In the genomic region with DNA sequence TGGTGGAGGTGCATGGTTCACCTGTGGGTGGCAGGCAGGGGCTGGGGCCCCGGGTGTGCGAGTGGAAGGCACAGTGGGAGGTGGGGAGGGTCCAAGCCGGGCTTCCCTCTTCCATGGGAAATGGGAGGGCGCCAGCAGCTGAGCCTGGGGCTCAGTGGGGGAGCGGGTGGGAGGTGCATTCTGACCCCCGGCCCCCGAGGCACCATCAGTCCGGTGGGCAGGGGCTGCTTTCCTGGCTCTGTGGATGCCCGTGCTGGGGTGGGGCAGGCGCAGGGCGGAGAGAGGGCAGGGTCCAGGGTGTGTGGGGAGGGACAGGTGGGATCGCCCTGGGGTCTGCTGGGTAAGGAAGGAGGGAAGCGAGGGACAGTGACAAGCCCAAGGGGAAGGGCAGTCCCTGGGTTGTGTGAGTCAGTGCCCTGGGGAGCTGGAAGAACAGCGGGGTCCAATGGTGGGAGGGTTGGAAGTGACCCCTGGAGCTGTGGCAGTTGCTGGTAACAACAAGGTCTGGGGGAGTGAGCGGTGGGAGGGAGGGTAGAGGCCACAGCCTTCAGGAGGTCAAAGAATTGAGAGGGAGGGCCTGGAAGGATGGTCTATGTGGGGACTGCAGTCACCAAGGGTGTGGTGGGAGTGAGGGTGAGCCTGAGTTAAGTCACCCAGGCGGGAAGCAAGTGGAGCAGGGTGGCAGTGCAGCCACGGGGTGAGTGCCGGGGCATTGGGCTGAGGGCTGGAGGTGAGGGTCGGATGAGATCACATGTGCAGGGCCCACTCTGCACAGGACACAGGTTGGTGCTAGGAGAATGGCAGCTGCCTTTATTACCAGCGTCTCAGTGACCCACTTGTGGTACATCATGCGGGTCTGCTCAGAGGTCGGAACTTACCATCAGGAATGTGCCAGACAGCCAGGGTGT, we compare ENCODE assay signal across 22 cellular contexts. TPM values are rescaled to one million over a fixed set of nuclear protein-coding genes. Genes with fewer than 3 reads are reported as not detected.
DNase-seq lines count a peak whose midpoint lies in the region; ATAC-seq, FAIRE-seq and TF ChIP-seq lines count a peak whose summit lies in the region.
"Had no signal": no experiment of that assay in that cellular context is flagged by ENCODE, and none has a peak within 500 bp of the region (broad histone marks: within the 10 kb centered on the region; RNA-seq: fewer than 3 reads in every experiment).

No MANE protein-coding gene starts in this region.

- FAIRE-seq in K562 (lab: Jason Lieb, UNC), result no peak
- FAIRE-seq: GM12892, HTR-8/SVneo had no signal

- H4K20me1 ChIP-seq in K562 (replicated peaks; ENCODE audit: control insufficient read depth, insufficient read depth, low read length), result no peaks in the 10 kb centered on the region; the same call in 1 of the 2 replicates
- H4K20me1 ChIP-seq in osteoblast (ENCODE audit: insufficient read depth, low read length), result no peaks in the 10 kb centered on the region

- peak; percentile 72 for DNase-seq in cardiac septum (ENCODE audit: low spot score)
- DNase-seq in right atrium auricular region (ENCODE audit: low spot score), result no peak
- no peak for DNase-seq in K562 (ENCODE audit: extremely low read depth in 1 of 4, low spot score in 3 of 4)
- peak; percentile 78 for DNase-seq in osteoblast (ENCODE audit: insufficient read length, low spot score, missing footprints)
- no peak for DNase-seq in activated gamma-delta T cell treated with Interleukin-2 at 50 U/mL for 16 hours
- DNase-seq in ACHN, result no peak
- no peak for DNase-seq in amniotic stem cell (lab: John Stamatoyannopoulos, UW)
- DNase-seq: CD4-positive, CD25-positive, alpha-beta regulatory T cell; DMS153; DND-41; NCI-H1048; NCI-H1417; NCI-H1694; NCI-H2029 treated with DMSO at 0.1 percent for 48 hours; NCI-H226; NCI-H510A treated with DMSO at 0.1 percent for 48 hours; NCI-H748 treated with DMSO at 0.1 percent for 48 hours; SK-N-SH had no signal

- no peak overlapping the region for H3K4me2 ChIP-seq in K562 (ENCODE audit: insufficient read depth, low read length)
- no peak overlapping the region for H3K4me2 ChIP-seq in osteoblast (ENCODE audit: insufficient read depth, low read length)
- H3K4me2 ChIP-seq: BLaER1, KMS-11, SK-N-SH had no signal

- no peaks in the 10 kb centered on the region for H3K4me1 ChIP-seq in right atrium auricular region
- peaks cover 0 to 31% of the 10 kb centered on the region in 2 experiments; a peak in 1 of 5 replicates for H3K4me1 ChIP-seq in K562 (replicated peaks in 1 of 2; ENCODE audit: control insufficient read depth in 2 of 2, insufficient read depth in 2 of 2, low read length in 2 of 2)
- H3K4me1 ChIP-seq in osteoblast (ENCODE audit: insufficient read depth, low read length), result no peaks in the 10 kb centered on the region

- TF ChIP-seq CTCF in right atrium auricular region (IDR thresholded peaks at IDR 0.05), result no peak
- TF ChIP-seq CTCF in K562 (IDR thresholded peaks at IDR 0.05 in 2 of 3, conservative IDR thresholded peaks at IDR 0.05 in 1 of 3; ENCODE audit: insufficient read depth in 2 of 3, low read depth in 1 of 3, low read length in 3 of 3), result no peak
- no peak for TF ChIP-seq CTCF in osteoblast (IDR thresholded peaks at IDR 0.05; ENCODE audit: extremely low read depth, low read depth, low read length)

- no peak for TF ChIP-seq POLR2A in K562 (conservative IDR thresholded peaks at IDR 0.05)

- H3K27me3 ChIP-seq in right atrium auricular region (no peaks in the 10 kb centered on the region), K562 (ENCODE audit: control insufficient read depth in 2 of 2, insufficient read depth in 2 of 2, low read length in 2 of 2) (peaks cover 48 to 78% of the 10 kb centered on the region in 2 experiments), osteoblast (ENCODE audit: insufficient read depth, low read length) (peaks cover 55% of the 10 kb centered on the region)
- H3K27me3 ChIP-seq: BLaER1 had no signal

- in situ Hi-C loops in K562 (cut with MboI) (loop anchor here (25.0 kb wide), 1 partner anchor 903 kb away; no protein-coding TSS in a partner anchor), ACHN (cut with HindIII; ENCODE audit: low pct_ligation_motif_present, low pct_unique_long_range_greater_than_20kb, low sequenced_read_pairs) (no loop called here)

- H3K79me2 ChIP-seq in K562 (ENCODE audit: control insufficient read depth, insufficient read depth, low read length), result no peaks in the 10 kb centered on the region
- H3K79me2 ChIP-seq in osteoblast (ENCODE audit: insufficient read depth, low read length), result no peaks in the 10 kb centered on the region

- no peak for TF ChIP-seq EP300 in K562 (IDR thresholded peaks at IDR 0.05; ENCODE audit: low read length)

- H2AFZ ChIP-seq in K562 (ENCODE audit: low read depth, low read length) (no peak overlapping the region), osteoblast (ENCODE audit: low read length) (no peak overlapping the region)

- no peak overlapping the region for H3K27ac ChIP-seq in right atrium auricular region
- H3K27ac ChIP-seq in K562 (ENCODE audit: extremely low read depth, low read depth, low read length), result no peak overlapping the region
- no peak overlapping the region for H3K27ac ChIP-seq in osteoblast (ENCODE audit: low read depth, low read length)
- H3K27ac ChIP-seq: BLaER1, KMS-11 had no signal

- no peak overlapping the region for H3K9ac ChIP-seq in K562 (ENCODE audit: insufficient read depth in 1 of 2, low read depth in 2 of 2, low read length in 2 of 2)
- H3K9ac ChIP-seq: BLaER1, KMS-11, SK-N-SH had no signal

- H3K36me3 ChIP-seq in right atrium auricular region (no peaks in the 10 kb centered on the region), K562 (ENCODE audit: control insufficient read depth, insufficient read depth, low read length) (no peaks in the 10 kb centered on the region), osteoblast (ENCODE audit: insufficient read depth, low read length) (no peaks in the 10 kb centered on the region)
- H3K36me3 ChIP-seq: BLaER1 had no signal

- H3K9me3 ChIP-seq in right atrium auricular region, result no peaks in the 10 kb centered on the region
- no peaks in the 10 kb centered on the region for H3K9me3 ChIP-seq in K562 (replicated peaks; ENCODE audit: control insufficient read depth, insufficient read depth, low read depth, low read length)
- no peaks in the 10 kb centered on the region for H3K9me3 ChIP-seq in osteoblast (ENCODE audit: low read depth, low read length)
- H3K9me3 ChIP-seq: BLaER1, SK-N-SH had no signal

- no peaks in the 10 kb centered on the region for H3K9me1 ChIP-seq in K562 (ENCODE audit: control insufficient read depth, insufficient read depth, low read length)

- CTCF ChIA-PET in K562 (lab: Yijun Ruan, JAX; ENCODE audit: low intra/inter-chr PET ratio), result no interaction called here

- intact Hi-C loops in cardiac septum (cut with DNase I) (loop anchor here (2.0 kb wide), 1 partner anchor 155 kb away; no protein-coding TSS in a partner anchor), K562 (cut with micrococcal nuclease) (no loop called here)

- BruUV-seq in K562 (replicated peaks; lab: Mats Ljungman, UMichigan), result no TSS peak

- POLR2A ChIA-PET in K562 (lab: Yijun Ruan, JAX), result interaction anchor here (0.6 to 3.4 kb wide), 6 partner anchors 7 to 48 kb away, joined by 3 to 14 read pairs (median 4); no protein-coding TSS in a partner anchor

- ATAC-seq in K562, result no peak

- H3K4me3 ChIP-seq in right atrium auricular region, result no peak overlapping the region
- H3K4me3 ChIP-seq in K562, result no peak overlapping the region
- no peak overlapping the region for H3K4me3 ChIP-seq in osteoblast (ENCODE audit: insufficient read depth, low read length)
- H3K4me3 ChIP-seq: BLaER1 had no signal

- TF ChIP-seq RAD21 in K562 (CRISPR knock-in tag; conservative IDR thresholded peaks at IDR 0.05 in 1 of 2, IDR thresholded peaks at IDR 0.05 in 1 of 2), result no peak

- 5% methylated on average over 19 of the region's 22 CpGs for WGBS in K562 (ENCODE audit: insufficient coverage, low coverage, missing lambda C conversion rate)

TF ChIP-seq in K562, 482 proteins besides CTCF, POLR2A, EP300 and RAD21:
- TF ChIP-seq MCM3 (IDR thresholded peaks at IDR 0.05), result 0 out of 2 replicates have a peak, but pooled peaks have one; percentile 26
- TF ChIP-seq EHMT2 (IDR thresholded peaks at IDR 0.05), result no peak

RNA-seq across cellular contexts. Expression of a gene that starts 29.6 kb away (rescaled TPM):
- total RNA-seq in cardiac septum (0.03 TPM), right atrium auricular region (not detected), K562 (2014; rRNA removed) (not detected in 2 replicates), K562 (2014; rRNA removed; fragmentation: Illumina TruSeq; extraction: Trizol) (0.03 and 0.04 TPM in 2 replicates), K562 (2015; rRNA removed; fragmentation: Illumina TruSeq; extraction: Trizol) (not detected in 2 replicates), K562 (2021) (not detected in 2 replicates), osteoblast (not detected in 2 replicates)
- 0.12 TPM in 1 of 2 replicates, not detected in the other for total RNA-seq in K562 (2011; cell fraction: chromatin; rRNA removed; ENCODE audit: low replicate concordance)
- not detected in 2 replicates for total RNA-seq in K562 (2011; cell fraction: nucleolus; rRNA removed)
- total RNA-seq in K562 (2011; cell fraction: nucleoplasm; rRNA removed), result 0.15 TPM in 1 of 2 replicates, not detected in the other
- polyA plus RNA-seq in K562 (2011; rRNA removed) (0.01 and 0.03 TPM in 2 replicates), K562 (2014; fragmentation: Illumina TruSeq; extraction: Trizol) (not detected in 2 replicates), K562 (2014; fragmentation: Nextera tagmentation; extraction: Ambion mirVana) (under 1 TPM; 0.10 to 0.11 TPM), K562 (2014; rRNA removed) (not detected in 2 replicates)
- polyA plus RNA-seq in K562 (2011; cell fraction: cytosol; rRNA removed), result 0.01 TPM in 2 replicates
- 0.01 and 0.04 TPM in 2 replicates for polyA plus RNA-seq in K562 (2011; cell fraction: nucleus; rRNA removed)
- 1.1 and 1.6 TPM in 2 replicates for polyA plus RNA-seq in K562 (2012)
- not detected in 2 replicates for polyA minus RNA-seq in K562 (2011; rRNA and poly(A)+ RNA removed)
- polyA minus RNA-seq in K562 (2011; cell fraction: cytosol; rRNA and poly(A)+ RNA removed), result not detected in 2 replicates
- 0.11 TPM in 1 of 2 replicates, not detected in the other for polyA minus RNA-seq in K562 (2011; cell fraction: nucleus; rRNA and poly(A)+ RNA removed)
- total RNA-seq: CD4-positive, CD25-positive, alpha-beta regulatory T cell had no signal
- polyA plus RNA-seq: SK-N-SH had no signal

Comparison
In these comparisons a context has a peak if more than half of its experiments do, and no peak if none do; other contexts are left out.
1. DNase-seq: peak in cardiac septum (single experiment) and osteoblast (single experiment); none in right atrium auricular region (single experiment), K562 (0 of 4), activated gamma-delta T cell treated with Interleukin-2 at 50 U/mL for 16 hours (single experiment), ACHN (single experiment) and amniotic stem cell (single experiment).